ENCODE assay signal across 1 cellular context in genomic region chr2:61536723-61537581, GRCh38.
TF ChIP-seq lines count a peak whose summit lies in the region.

No MANE protein-coding gene starts in this region.

TF ChIP-seq in K562, 482 proteins besides CTCF, POLR2A, EP300 and RAD21 (continued from another document and continues in another):
- no peak for TF ChIP-seq TCF15 (CRISPR knock-in tag; IDR thresholded peaks at IDR 0.05)
- peak; percentile 79 for TF ChIP-seq POLR2B (IDR thresholded peaks at IDR 0.05; ENCODE audit: low read depth, partially characterized antibody)
- TF ChIP-seq RBM15 (IDR thresholded peaks at IDR 0.05; ENCODE audit: insufficient read depth, low read length): no peak
- no peak for TF ChIP-seq RBM39 (optimal IDR thresholded peaks at IDR 0.05; ENCODE audit: low read depth, low read length)
- TF ChIP-seq PRPF4 (IDR thresholded peaks at IDR 0.05; ENCODE audit: insufficient read depth, low read depth, low read length, poor library complexity, severe bottlenecking): peak; percentile 32
- TF ChIP-seq ZFPM2 (CRISPR knock-in tag; IDR thresholded peaks at IDR 0.05): no peak
- TF ChIP-seq ZNF407 (IDR thresholded peaks at IDR 0.05; ENCODE audit: low read depth): no peak
- no peak for TF ChIP-seq SRSF9 (IDR thresholded peaks at IDR 0.05; ENCODE audit: borderline replicate concordance, low read depth, low read length)
- 0 out of 2 replicates have a peak, but pooled peaks have one; percentile 4 for TF ChIP-seq PKNOX1 (IDR thresholded peaks at IDR 0.05)
- peak; percentile 65 for TF ChIP-seq GABPB1 (CRISPR knock-in tag; IDR thresholded peaks at IDR 0.05)
- no peak for TF ChIP-seq HES1 (IDR thresholded peaks at IDR 0.05; ENCODE audit: low read depth)
- peak; percentile 28; the same call in 1 of the 2 replicates for TF ChIP-seq TOE1 (IDR thresholded peaks at IDR 0.05; ENCODE audit: borderline replicate concordance)
- no peak for TF ChIP-seq TOE1 (CRISPR knock-in tag; IDR thresholded peaks at IDR 0.05; ENCODE audit: borderline replicate concordance, low read depth)
- no peak for TF ChIP-seq BDP1 (IDR thresholded peaks at IDR 0.05; ENCODE audit: insufficient read depth, insufficient read length)
- TF ChIP-seq GATAD2B (IDR thresholded peaks at IDR 0.05; ENCODE audit: borderline replicate concordance): no peak
- peak; percentile 91 for TF ChIP-seq SUPT5H (IDR thresholded peaks at IDR 0.05)
- TF ChIP-seq ZBTB49 (CRISPR knock-in tag; IDR thresholded peaks at IDR 0.05; ENCODE audit: borderline replicate concordance): no peak
- peak; percentile 34 for TF ChIP-seq POLR2H (tag; IDR thresholded peaks at IDR 0.05; ENCODE audit: low read depth)
- TF ChIP-seq USF1 (CRISPR knock-in tag; IDR thresholded peaks at IDR 0.05): peak; percentile 87
- peak in 1 of 2 experiments; percentile 40; a peak in 1 of 4 replicates for TF ChIP-seq TBL1XR1 (IDR thresholded peaks at IDR 0.05; ENCODE audit: low read length in 2 of 2)
- peak; percentile 37 for TF ChIP-seq CXXC5 (CRISPR knock-in tag; IDR thresholded peaks at IDR 0.05)
- TF ChIP-seq ETS1 (conservative IDR thresholded peaks at IDR 0.05; ENCODE audit: control insufficient read depth, low read depth, low read length): peak; percentile 66; the same call in 1 of the 2 replicates
- TF ChIP-seq ZNF140 (CRISPR knock-in tag; IDR thresholded peaks at IDR 0.05): no peak
- TF ChIP-seq HDAC1 (IDR thresholded peaks at IDR 0.05): peak in 1 of 2 experiments; percentile 92; a peak in 2 of 4 replicates
- TF ChIP-seq ZC3H11A (IDR thresholded peaks at IDR 0.05; ENCODE audit: low read depth, low read length): no peak
- peak; percentile 24 for TF ChIP-seq RBBP5 (IDR thresholded peaks at IDR 0.05; ENCODE audit: borderline replicate concordance, insufficient read depth, low read length, poor library complexity, severe bottlenecking)
- peak; percentile 93 for TF ChIP-seq NKRF (IDR thresholded peaks at IDR 0.05; ENCODE audit: borderline replicate concordance)
- peak; percentile 39; the same call in 1 of the 2 replicates for TF ChIP-seq SP1 (CRISPR knock-in tag; IDR thresholded peaks at IDR 0.05)
